Comparison of ENCODE assay signal across 9 cellular contexts in the genomic region with DNA sequence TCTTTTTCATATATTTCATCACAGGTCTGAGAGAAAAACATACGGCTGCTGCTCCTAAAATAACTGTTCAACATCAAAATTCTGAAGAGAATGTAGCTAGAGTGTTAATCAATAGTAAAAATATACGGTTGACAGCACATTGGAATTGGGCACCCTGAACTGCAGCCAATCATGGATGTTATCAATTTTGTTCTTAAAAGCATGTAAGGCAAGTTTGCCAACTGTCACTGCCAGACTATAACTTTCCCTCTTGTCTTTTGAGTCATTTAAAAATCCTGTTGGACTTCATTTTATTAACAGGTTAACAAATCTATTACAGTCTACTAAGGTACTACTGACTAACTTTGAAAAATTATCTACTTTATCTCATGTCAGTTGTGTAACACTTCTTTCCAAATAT.
"Had no signal": no experiment of that assay in that cellular context is flagged by ENCODE, and none has a peak within 500 bp of the region (broad histone marks: within the 10 kb centered on the region; RNA-seq: fewer than 3 reads in every experiment).

No MANE protein-coding gene starts in this region.

- H3K4me3 ChIP-seq: GM23248, GM23338, HAP-1 had no signal

- H3K9me3 ChIP-seq: HAP-1 had no signal

- H3K27ac ChIP-seq: GM23248 had no signal

- H3K36me3 ChIP-seq: HAP-1 had no signal

- DNase-seq: GM23248, GOT3, H7, H9, HCEC 1CT, HFFc6 had no signal

- ATAC-seq: GM23338, HCT116 had no signal

- H2AFZ ChIP-seq: GM23248, GM23338 had no signal

- H3K9ac ChIP-seq: GM23248 had no signal

- H3K4me2 ChIP-seq: GM23338 had no signal

- H3K4me1 ChIP-seq: HAP-1 had no signal
